14 cellular contexts compared by ENCODE assay signal in genomic region chr5:97986069-97986468, GRCh38.
DNase-seq lines count a peak whose midpoint lies in the region; ATAC-seq and FAIRE-seq lines count a peak whose summit lies in the region.
"Had no signal": no experiment of that assay in that cellular context is flagged by ENCODE, and none has a peak within 500 bp of the region (broad histone marks: within the 10 kb centered on the region; RNA-seq: fewer than 3 reads in every experiment).

No MANE protein-coding gene starts in this region.

- DNase-seq in AG20443 (ENCODE audit: low spot score) (peak; percentile 74), HTR-8/SVneo (ENCODE audit: insufficient read length, low spot score) (peak; percentile 15), dermis blood vessel endothelial cell (peak; percentile 60), lung microvascular endothelial cell (ENCODE audit: low read depth in 2 of 2) (peak; percentile 52 to 90), substantia nigra (lab: John Stamatoyannopoulos, UW) (no peak), Ammon's horn (ENCODE audit: low spot score) (no peak), HK-2 (ENCODE audit: unreplicated experiment) (no peak)
- DNase-seq: activated effector memory CD4-positive, alpha-beta T cell treated with Interleukin-2 at 50 U/mL for 16 hours; caudate nucleus; NCI-H2081 treated with DMSO at 0.1 percent for 48 hours; stimulated activated CD4-positive, alpha-beta T cell treated with anti-CD3 and anti-CD28 coated beads, Interleukin-15, amount 100 ng/mL, for 24 hours had no signal

- no peak overlapping the region for H3K27ac ChIP-seq in substantia nigra (ENCODE audit: low read depth, low read length, poor library complexity, severe bottlenecking)
- H3K27ac ChIP-seq: KMS-11 had no signal

- no peak for FAIRE-seq in HTR-8/SVneo (lab: Jason Lieb, UNC)
- FAIRE-seq: GM19239 had no signal

- ATAC-seq in GM21515 (IDR thresholded peaks at IDR 0.05; ENCODE audit: unreplicated experiment): no peak

Comparison
In these comparisons a context has a peak if more than half of its experiments do, and no peak if none do; other contexts are left out.
1. DNase-seq: peak in AG20443 (single experiment), HTR-8/SVneo (single experiment), dermis blood vessel endothelial cell (single experiment) and lung microvascular endothelial cell (2 of 2); none in substantia nigra (0 of 49), Ammon's horn (single experiment) and HK-2 (single experiment).